Comparison of ENCODE assay signal across 8 cellular contexts in the genomic region with DNA sequence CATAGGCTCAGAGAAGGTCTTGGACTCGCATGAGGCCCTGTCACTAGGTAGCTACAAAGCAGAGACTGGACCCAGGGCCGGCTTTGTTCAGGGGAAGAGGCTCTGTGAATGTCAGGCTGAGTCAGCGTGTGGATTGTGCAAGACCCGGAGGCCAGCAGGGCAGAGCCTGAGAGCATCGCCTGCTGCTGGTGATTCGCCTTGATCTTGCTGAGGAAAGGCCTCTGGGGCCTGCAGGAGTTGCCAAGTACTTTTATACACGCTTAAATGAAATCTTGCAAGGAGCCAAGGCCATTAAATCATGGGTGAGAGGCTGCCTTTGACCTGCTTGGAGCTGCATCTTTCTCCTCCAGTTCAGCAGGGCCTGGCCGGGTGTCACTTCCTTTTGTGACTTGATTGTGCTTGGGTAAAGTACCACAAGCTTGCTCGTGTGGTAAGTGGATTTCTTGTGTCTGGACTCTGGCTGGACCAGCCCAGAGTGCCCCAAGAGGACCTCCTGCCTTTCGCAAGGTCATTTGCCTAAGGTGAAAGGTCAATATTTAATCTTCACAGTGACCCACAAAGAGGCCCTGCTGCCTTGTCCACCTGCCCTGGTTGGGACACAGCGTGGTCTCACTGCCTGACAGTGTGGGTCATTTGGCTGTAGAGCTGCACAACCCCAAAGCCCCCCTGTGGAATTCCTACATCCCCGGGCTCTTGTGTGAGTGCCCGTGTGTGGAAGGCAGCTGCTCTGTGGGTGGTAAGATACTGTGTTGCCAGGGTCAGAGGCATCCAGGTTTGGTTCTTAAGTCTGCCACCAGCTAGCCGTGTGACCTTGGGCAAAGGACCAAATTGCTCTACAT. TPM values are rescaled to one million over a fixed set of nuclear protein-coding genes. Genes with fewer than 3 reads are reported as not detected.
DNase-seq lines count a peak whose midpoint lies in the region; ATAC-seq and TF ChIP-seq lines count a peak whose summit lies in the region.

No MANE protein-coding gene starts in this region.

- H3K27me3 ChIP-seq in lower lobe of right lung (ENCODE audit: low read depth), result no peaks in the 10 kb centered on the region

- H3K4me1 ChIP-seq in lower lobe of right lung, result peaks cover 98% of the 10 kb centered on the region

- H3K9me3 ChIP-seq in lower lobe of right lung, result no peaks in the 10 kb centered on the region

- no peaks in the 10 kb centered on the region for H3K36me3 ChIP-seq in lower lobe of right lung

- intact Hi-C loops in lower lobe of right lung (cut with DNase I), result no loop called here

- H3K4me3 ChIP-seq in lower lobe of right lung, result no peak overlapping the region

- TF ChIP-seq CTCF in lower lobe of right lung (IDR thresholded peaks at IDR 0.05), result no peak

- peak overlapping the region; percentile 83 for H3K27ac ChIP-seq in lower lobe of right lung

- peak; percentile 91 to 93 for ATAC-seq in lower lobe of right lung
- ATAC-seq in GM18520 (IDR thresholded peaks at IDR 0.05; ENCODE audit: unreplicated experiment), result no peak

- DNase-seq in C1 segment of cervical spinal cord (lab: John Stamatoyannopoulos, UW), result peak in 11 of 14 donors; percentile 24 to 88 (median 63)
- peak; percentile 67 for DNase-seq in HuH-7 (ENCODE audit: low spot score)
- peak; percentile 85 for DNase-seq in activated CD4-positive, alpha-beta T cell treated with anti-CD3 and anti-CD28 coated beads for 48 hours
- peak; percentile 91 for DNase-seq in dermis blood vessel endothelial cell
- peak; percentile 94 for DNase-seq in lower lobe of right lung
- DNase-seq in stimulated activated CD4-positive, alpha-beta T cell treated with anti-CD3 and anti-CD28 coated beads, TNF-alpha, amount 100 ng/mL, for 24 hours (ENCODE audit: low read depth in 3 of 3), result peak; percentile 42 to 71 (median 53)
- no peak for DNase-seq in NCI-H1092 treated with DMSO at 0.1 percent for 48 hours (lab: John Stamatoyannopoulos, UW)

RNA-seq across cellular contexts. Expression of gene SH2D4B, which starts 38.6 kb away (rescaled TPM):
- total RNA-seq in dermis blood vessel endothelial cell (0.05 and 0.34 TPM in 2 replicates), lower lobe of right lung (1.4 TPM)

RNA-seq across cellular contexts. Expression of gene TSPAN14, which starts 44.9 kb away (rescaled TPM):
- 91.0 and 148 TPM in 2 replicates for total RNA-seq in dermis blood vessel endothelial cell
- total RNA-seq in lower lobe of right lung, result 169 TPM
